Comparison of ENCODE assay signal across 9 cellular contexts in the genomic region with DNA sequence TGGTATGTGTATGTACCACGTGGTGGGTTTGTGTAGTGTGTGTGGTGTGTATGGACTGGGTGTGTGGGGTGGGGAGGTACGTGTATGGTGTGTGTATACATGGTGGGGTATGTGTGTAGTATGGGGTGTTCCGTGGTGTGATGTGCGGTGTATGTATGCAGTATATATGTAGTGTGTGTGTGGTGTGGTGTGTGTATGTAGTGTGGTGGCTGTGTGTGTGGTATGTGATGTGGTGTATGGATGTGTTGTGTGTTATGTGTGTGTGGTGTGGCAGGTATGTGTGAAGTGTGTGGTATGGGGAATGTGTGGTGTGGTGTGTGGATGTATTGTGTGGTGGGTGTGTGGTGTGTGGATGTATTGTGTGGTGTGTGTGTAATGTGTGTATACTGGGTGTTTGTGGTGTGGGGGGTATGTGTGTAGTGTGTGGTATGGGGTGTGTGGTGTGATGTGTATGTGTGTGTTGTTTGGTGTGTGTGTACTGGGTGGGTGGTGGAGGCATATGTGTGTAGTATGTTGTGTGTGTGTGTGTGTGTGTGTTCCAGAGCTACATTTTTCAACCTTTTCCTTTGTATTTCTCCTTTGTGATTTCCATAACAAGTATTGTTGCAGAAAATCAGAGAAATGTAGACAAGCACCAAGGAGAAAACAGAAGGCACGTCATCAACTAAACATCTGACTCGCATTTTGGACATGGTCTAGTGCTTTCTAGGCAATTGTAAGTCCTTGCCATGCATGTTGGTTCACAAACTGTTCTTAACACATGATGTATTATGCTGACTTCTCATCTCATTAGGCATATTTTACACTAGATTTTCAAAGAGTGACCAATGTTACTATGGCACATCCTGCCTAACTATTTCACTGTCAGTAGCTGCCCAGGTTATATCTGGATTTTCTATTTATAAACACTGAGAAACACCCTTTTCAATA. TPM values are rescaled to one million over a fixed set of nuclear protein-coding genes. Genes with fewer than 3 reads are reported as not detected.
A peak's percentile ranks its signal among the peaks of the same experiment; 100 is the strongest.
DNase-seq lines count a peak whose midpoint lies in the region; ATAC-seq and TF ChIP-seq lines count a peak whose summit lies in the region.
"Had no signal": no experiment of that assay in that cellular context is flagged by ENCODE, and none has a peak within 500 bp of the region (broad histone marks: within the 10 kb centered on the region; RNA-seq: fewer than 3 reads in every experiment).

No MANE protein-coding gene starts in this region.

- ATAC-seq in DND-41 (ENCODE audit: insufficient read depth, low read depth) (no peak), GM21390 (IDR thresholded peaks at IDR 0.05; ENCODE audit: unreplicated experiment) (peak; percentile 42), T-cell (replicated peaks in 1 of 4) (peak in 1 of 4 experiments; percentile 1), GM19395 (IDR thresholded peaks at IDR 0.05; ENCODE audit: unreplicated experiment) (no peak)

- peaks cover 62% of the 10 kb centered on the region for H3K36me3 ChIP-seq in DND-41 (ENCODE audit: insufficient read depth, low read length)
- H3K36me3 ChIP-seq: tibial nerve had no signal

- peaks cover 82% of the 10 kb centered on the region for H4K20me1 ChIP-seq in DND-41 (ENCODE audit: insufficient read depth, low read length)

- POLR2A ChIA-PET in T-cell (lab: Charles Lee), result interaction anchor here in 1 of 2 donors (0.7 kb wide), 1 partner anchor 20 kb away, joined by 7 read pairs; no protein-coding TSS in a partner anchor

- H3K4me1 Mint-ChIP-seq in T-cell, result peaks cover 91 to 93% (median 92%) of the 10 kb centered on the region in 3 donors

- H3K9ac ChIP-seq in DND-41 (ENCODE audit: low read depth, low read length), result no peak overlapping the region

- H3K4me3 Mint-ChIP-seq in T-cell, result peak overlapping the region; percentile 81 to 96 (median 94)

- H2AFZ ChIP-seq in DND-41 (ENCODE audit: low read depth, low read length), result no peak overlapping the region

- H3K27me3 ChIP-seq in DND-41 (ENCODE audit: insufficient read depth, low read length, poor library complexity), result no peaks in the 10 kb centered on the region
- H3K27me3 ChIP-seq: tibial nerve had no signal

- H3K27ac Mint-ChIP-seq in T-cell, result peak overlapping the region; percentile 95 to 99

- H3K79me2 ChIP-seq in DND-41 (ENCODE audit: insufficient read depth, low read length), result peaks cover 93% of the 10 kb centered on the region

- 0 out of 2 replicates have a peak overlapping the region, but pooled peaks have one; percentile 2 for H3K4me2 ChIP-seq in DND-41 (ENCODE audit: insufficient read depth, low read length)

- no peaks in the 10 kb centered on the region for H3K9me3 ChIP-seq in DND-41 (ENCODE audit: insufficient read depth, low read length, severe bottlenecking)
- H3K9me3 ChIP-seq: tibial nerve had no signal

- TF ChIP-seq CTCF in DND-41 (IDR thresholded peaks at IDR 0.05; ENCODE audit: borderline replicate concordance, extremely low read depth, low read length, poor library complexity, severe bottlenecking), result no peak

- H3K27ac ChIP-seq in DND-41 (ENCODE audit: low read length), result peak overlapping the region; percentile 54

- DNase-seq in DND-41 (no peak), T-cell (no peak), iris pigment epithelial cell (ENCODE audit: low read depth) (peak; percentile 6), hippocampal formation (lab: John Stamatoyannopoulos, UW) (no peak), retina (no peak), D341Med (ENCODE audit: low spot score) (no peak)

- peaks cover 35% of the 10 kb centered on the region for H3K36me3 Mint-ChIP-seq in T-cell

- H3K4me1 ChIP-seq in DND-41 (ENCODE audit: insufficient read depth, low read length), result peaks cover 80% of the 10 kb centered on the region

- no peaks in the 10 kb centered on the region for H3K27me3 Mint-ChIP-seq in T-cell

- H3K4me3 ChIP-seq in DND-41 (ENCODE audit: low read depth in 1 of 2, low read length in 2 of 2), result no peak overlapping the region

- CTCF ChIA-PET in T-cell (lab: Charles Lee), result interaction anchor here (0.6 to 2.0 kb wide), 3 partner anchors 19 to 65 kb away, joined by 3 to 6 read pairs (median 4); no protein-coding TSS in a partner anchor

- H3K9me3 Mint-ChIP-seq in T-cell, result peaks cover 0 to 5% (median 0%) of the 10 kb centered on the region in 3 donors

RNA-seq across cellular contexts. Expression of gene SEMA4D, which starts 13.2 kb away (rescaled TPM):
- total RNA-seq in T-cell, result 100 to 1,000 TPM; 347 to 585 (median 434) TPM
